Comparison of ENCODE assay signal across 20 cellular contexts in the genomic region with DNA sequence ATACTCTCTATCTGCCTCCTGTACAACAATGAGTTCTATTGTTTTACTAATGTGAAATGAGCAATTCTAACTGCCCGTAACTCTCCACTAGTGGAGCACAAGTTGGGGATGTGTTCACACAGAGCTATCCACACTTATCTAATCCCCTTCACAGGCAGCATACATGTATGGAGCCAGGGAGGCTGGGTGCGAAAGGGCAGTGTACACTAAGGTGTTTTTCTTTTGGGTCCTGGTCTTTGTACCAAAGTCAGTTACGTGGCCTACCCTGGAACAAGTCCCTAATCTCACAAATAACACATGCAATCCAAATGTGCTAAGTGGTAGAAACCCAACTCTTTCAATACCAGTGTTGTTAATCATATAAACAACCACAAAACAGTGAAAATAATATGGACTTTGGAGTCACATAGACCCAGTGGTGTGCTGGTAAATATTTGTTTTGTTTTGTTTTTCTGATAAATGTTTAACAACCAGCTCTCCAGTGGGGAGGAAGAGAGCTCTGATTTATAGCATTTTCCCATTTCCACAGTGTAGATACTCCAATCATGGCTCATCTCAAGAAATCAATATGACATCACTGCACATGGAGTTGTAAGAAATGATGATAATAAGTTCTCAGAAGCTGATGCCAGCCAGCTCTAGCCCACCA.
DNase-seq lines count a peak whose midpoint lies in the region; ATAC-seq and TF ChIP-seq lines count a peak whose summit lies in the region.
"Had no signal": no experiment of that assay in that cellular context is flagged by ENCODE, and none has a peak within 500 bp of the region (broad histone marks: within the 10 kb centered on the region; RNA-seq: fewer than 3 reads in every experiment).

No MANE protein-coding gene starts in this region.

- H3K79me2 ChIP-seq in osteoblast (ENCODE audit: insufficient read depth, low read length), result peaks cover 42% of the 10 kb centered on the region

- H3K4me3 ChIP-seq in osteoblast (ENCODE audit: insufficient read depth, low read length) (no peak overlapping the region), brain microvascular endothelial cell (ENCODE audit: low read depth, low read length) (no peak overlapping the region)
- H3K4me3 ChIP-seq: BLaER1 had no signal

- H3K27me3 ChIP-seq in osteoblast (ENCODE audit: insufficient read depth, low read length) (no peaks in the 10 kb centered on the region), brain microvascular endothelial cell (replicated peaks) (no peaks in the 10 kb centered on the region)
- H3K27me3 ChIP-seq: BLaER1 had no signal

- H3K36me3 ChIP-seq in osteoblast (ENCODE audit: insufficient read depth, low read length), result no peaks in the 10 kb centered on the region
- no peaks in the 10 kb centered on the region for H3K36me3 ChIP-seq in brain microvascular endothelial cell (replicated peaks)
- H3K36me3 ChIP-seq: BLaER1 had no signal

- no peaks in the 10 kb centered on the region for H3K4me1 ChIP-seq in osteoblast (ENCODE audit: insufficient read depth, low read length)
- H3K4me1 ChIP-seq: BLaER1 had no signal

- peak; percentile 85 for DNase-seq in COLO829 (ENCODE audit: low spot score)
- DNase-seq in SK-MEL-5 (ENCODE audit: low read depth, low spot score), result peak; percentile 52
- DNase-seq in foreskin melanocyte, result peak; percentile 58
- DNase-seq in osteoblast (ENCODE audit: insufficient read length, low spot score, missing footprints), result no peak
- no peak for DNase-seq in activated T-cell treated with anti-CD3 and anti-CD28 coated beads, Interleukin-2, amount 50 U/mL, for 4 hours
- DNase-seq in activated CD4-positive, alpha-beta memory T cell treated with anti-CD3 and anti-CD28 coated beads, Interleukin-2, amount 10 ng/mL, durations not matched to agents 7 days and 5 days, result no peak
- DNase-seq in MV-4-11 (lab: John Stamatoyannopoulos, UW), result no peak
- no peak for DNase-seq in brain microvascular endothelial cell
- DNase-seq: CD4-positive, alpha-beta memory T cell; DMS79; NCI-H1048; NCI-H1436; NCI-H1930; NCI-H226; NCI-H524; NCI-H82; OCI-M1; RPMI8226; SHP77 treated with DMSO at 0.1 percent for 48 hours had no signal

- TF ChIP-seq CTCF in osteoblast (IDR thresholded peaks at IDR 0.05; ENCODE audit: extremely low read depth, low read depth, low read length) (no peak), brain microvascular endothelial cell (IDR thresholded peaks at IDR 0.05; ENCODE audit: low read depth, low read length, missing control alignments) (no peak)

- CTCF ChIA-PET in activated CD4-positive, alpha-beta memory T cell treated with anti-CD3 and anti-CD28 coated beads, Interleukin-2, amount 10 ng/mL, durations not matched to agents 7 days and 5 days (lab: Charles Lee), result no interaction called here

- H3K36me3 Mint-ChIP-seq in activated T-cell treated with anti-CD3 and anti-CD28 coated beads, Interleukin-2, amount 50 U/mL, for 4 hours (ENCODE audit: insufficient read depth), result no peaks in the 10 kb centered on the region
- H3K36me3 Mint-ChIP-seq in activated CD4-positive, alpha-beta memory T cell treated with anti-CD3 and anti-CD28 coated beads, Interleukin-2, amount 10 ng/mL, durations not matched to agents 7 days and 5 days (ENCODE audit: low read depth), result no peaks in the 10 kb centered on the region

- peak overlapping the region; percentile 21 for H2AFZ ChIP-seq in osteoblast (ENCODE audit: low read length)

- H3K4me3 Mint-ChIP-seq in activated T-cell treated with anti-CD3 and anti-CD28 coated beads, Interleukin-2, amount 50 U/mL, for 4 hours, result no peak overlapping the region
- H3K4me3 Mint-ChIP-seq in activated CD4-positive, alpha-beta memory T cell treated with anti-CD3 and anti-CD28 coated beads, Interleukin-2, amount 10 ng/mL, durations not matched to agents 7 days and 5 days, result no peak overlapping the region
- H3K4me3 Mint-ChIP-seq: CD4-positive, alpha-beta memory T cell had no signal

- peaks cover 3% of the 10 kb centered on the region for H3K4me1 Mint-ChIP-seq in activated T-cell treated with anti-CD3 and anti-CD28 coated beads, Interleukin-2, amount 50 U/mL, for 4 hours (ENCODE audit: low read depth)
- H3K4me1 Mint-ChIP-seq in activated CD4-positive, alpha-beta memory T cell treated with anti-CD3 and anti-CD28 coated beads, Interleukin-2, amount 10 ng/mL, durations not matched to agents 7 days and 5 days, result no peaks in the 10 kb centered on the region
- H3K4me1 Mint-ChIP-seq: CD4-positive, alpha-beta memory T cell had no signal

- POLR2A ChIA-PET in activated CD4-positive, alpha-beta memory T cell treated with anti-CD3 and anti-CD28 coated beads, Interleukin-2, amount 10 ng/mL, durations not matched to agents 7 days and 5 days (lab: Charles Lee), result no interaction called here

- H3K27ac Mint-ChIP-seq in activated CD4-positive, alpha-beta memory T cell treated with anti-CD3 and anti-CD28 coated beads, Interleukin-2, amount 10 ng/mL, durations not matched to agents 7 days and 5 days, result no peak overlapping the region
- H3K27ac Mint-ChIP-seq: CD4-positive, alpha-beta memory T cell had no signal

- H3K9me3 Mint-ChIP-seq in activated T-cell treated with anti-CD3 and anti-CD28 coated beads, Interleukin-2, amount 50 U/mL, for 4 hours, result peaks cover 16% of the 10 kb centered on the region
- peaks cover 13% of the 10 kb centered on the region for H3K9me3 Mint-ChIP-seq in activated CD4-positive, alpha-beta memory T cell treated with anti-CD3 and anti-CD28 coated beads, Interleukin-2, amount 10 ng/mL, durations not matched to agents 7 days and 5 days

- H3K27ac ChIP-seq in osteoblast (ENCODE audit: low read depth, low read length), result no peak overlapping the region
- no peak overlapping the region for H3K27ac ChIP-seq in brain microvascular endothelial cell
- H3K27ac ChIP-seq: BLaER1 had no signal

- H3K27me3 Mint-ChIP-seq in activated T-cell treated with anti-CD3 and anti-CD28 coated beads, Interleukin-2, amount 50 U/mL, for 4 hours (ENCODE audit: low read depth), result no peaks in the 10 kb centered on the region
- H3K27me3 Mint-ChIP-seq in activated CD4-positive, alpha-beta memory T cell treated with anti-CD3 and anti-CD28 coated beads, Interleukin-2, amount 10 ng/mL, durations not matched to agents 7 days and 5 days, result no peaks in the 10 kb centered on the region
- H3K27me3 Mint-ChIP-seq: CD4-positive, alpha-beta memory T cell had no signal

- no peak for ATAC-seq in activated T-cell treated with anti-CD3 and anti-CD28 coated beads, Interleukin-2, amount 50 U/mL, for 4 hours

- no peaks in the 10 kb centered on the region for H4K20me1 ChIP-seq in osteoblast (ENCODE audit: insufficient read depth, low read length)
- H4K20me1 ChIP-seq: BLaER1 had no signal

- no peak overlapping the region for H3K4me2 ChIP-seq in osteoblast (ENCODE audit: insufficient read depth, low read length)
- H3K4me2 ChIP-seq: BLaER1 had no signal

- H3K9me3 ChIP-seq in osteoblast (ENCODE audit: low read depth, low read length), result no peaks in the 10 kb centered on the region

- in situ Hi-C loops in SK-MEL-5 (cut with HindIII; ENCODE audit: low pct_unique_long_range_greater_than_20kb, low sequenced_read_pairs) (no loop called here), brain microvascular endothelial cell (cut with HindIII; ENCODE audit: low pct_ligation_motif_present, low sequenced_read_pairs) (no loop called here)

Comparison
In these comparisons a context has a peak if more than half of its experiments do, and no peak if none do; other contexts are left out.
1. DNase-seq: peak in COLO829 (single experiment), SK-MEL-5 (single experiment) and foreskin melanocyte (single experiment); none in osteoblast (single experiment), activated T-cell treated with anti-CD3 and anti-CD28 coated beads, Interleukin-2, amount 50 U/mL, for 4 hours (single experiment), activated CD4-positive, alpha-beta memory T cell treated with anti-CD3 and anti-CD28 coated beads, Interleukin-2, amount 10 ng/mL, durations not matched to agents 7 days and 5 days (single experiment), MV-4-11 (single experiment) and brain microvascular endothelial cell (single experiment).